8 cellular contexts compared by ENCODE assay signal in genomic region chrX:109270580-109271484, GRCh38.
DNase-seq lines count a peak whose midpoint lies in the region; ATAC-seq, FAIRE-seq and TF ChIP-seq lines count a peak whose summit lies in the region.
"Had no signal": no experiment of that assay in that cellular context is flagged by ENCODE, and none has a peak within 500 bp of the region (broad histone marks: within the 10 kb centered on the region; RNA-seq: fewer than 3 reads in every experiment).

No MANE protein-coding gene starts in this region.

- H3K4me3 ChIP-seq in fibroblast of the aortic adventitia (ENCODE audit: low read depth, low read length): no peak overlapping the region
- no peak overlapping the region for H3K4me3 ChIP-seq in CD8-positive, alpha-beta T cell (ENCODE audit: low read depth, low read length)
- H3K4me3 ChIP-seq: Peyer's patch had no signal

- H3K4me3 Mint-ChIP-seq in CD8-positive, alpha-beta T cell: no peak overlapping the region

- H3K9me3 Mint-ChIP-seq in CD8-positive, alpha-beta T cell: no peaks in the 10 kb centered on the region

- intact Hi-C loops in CD8-positive, alpha-beta T cell (cut with DNase I, micrococcal nuclease): no loop called here

- no peaks in the 10 kb centered on the region for H3K9me3 ChIP-seq in CD8-positive, alpha-beta T cell (ENCODE audit: low read length)
- H3K9me3 ChIP-seq: Peyer's patch had no signal

- peak; percentile 96 for ATAC-seq in GM19025 (IDR thresholded peaks at IDR 0.05; ENCODE audit: low read depth, unreplicated experiment)
- peak; percentile 96 for ATAC-seq in HG02642 (IDR thresholded peaks at IDR 0.05; ENCODE audit: poor library complexity, unreplicated experiment)
- ATAC-seq in CD8-positive, alpha-beta T cell: no peak

- DNase-seq in MV-4-11 (lab: John Stamatoyannopoulos, UW) (peak; percentile 94), fibroblast of the aortic adventitia (ENCODE audit: low read depth) (peak; percentile 12), NCI-H146 (lab: John Stamatoyannopoulos, UW) (no peak), frontal cortex (ENCODE audit: low spot score in 2 of 2) (no peak)
- DNase-seq in CD8-positive, alpha-beta T cell: no peak

- CTCF ChIA-PET in CD8-positive, alpha-beta T cell (lab: Charles Lee): no interaction called here

- no peak for TF ChIP-seq CTCF in fibroblast of the aortic adventitia (IDR thresholded peaks at IDR 0.05; ENCODE audit: insufficient read depth, low read length)
- TF ChIP-seq CTCF in CD8-positive, alpha-beta T cell (IDR thresholded peaks at IDR 0.05): no peak

- no peak for FAIRE-seq in frontal cortex (lab: Jason Lieb, UNC)

- H3K27me3 Mint-ChIP-seq in CD8-positive, alpha-beta T cell (ENCODE audit: low read depth): no peaks in the 10 kb centered on the region

- no peaks in the 10 kb centered on the region for H3K4me1 Mint-ChIP-seq in CD8-positive, alpha-beta T cell (ENCODE audit: low read depth)

- H3K36me3 ChIP-seq in CD8-positive, alpha-beta T cell (ENCODE audit: insufficient read depth, low read length): no peaks in the 10 kb centered on the region
- H3K36me3 ChIP-seq: Peyer's patch had no signal

- no peaks in the 10 kb centered on the region for H3K36me3 Mint-ChIP-seq in CD8-positive, alpha-beta T cell

- POLR2A ChIA-PET in CD8-positive, alpha-beta T cell (lab: Charles Lee): no interaction called here

- H3K4me1 ChIP-seq in CD8-positive, alpha-beta T cell (ENCODE audit: insufficient read depth, low read length): no peaks in the 10 kb centered on the region
- H3K4me1 ChIP-seq: Peyer's patch had no signal

- H3K27ac Mint-ChIP-seq in CD8-positive, alpha-beta T cell: no peak overlapping the region

- no peak overlapping the region for H3K27ac ChIP-seq in CD8-positive, alpha-beta T cell (ENCODE audit: low read depth, low read length)
- H3K27ac ChIP-seq: Peyer's patch had no signal

- no peaks in the 10 kb centered on the region for H3K27me3 ChIP-seq in CD8-positive, alpha-beta T cell (ENCODE audit: insufficient read depth, low read length)
- H3K27me3 ChIP-seq: Peyer's patch had no signal

Comparison
In these comparisons a context has a peak if more than half of its experiments do, and no peak if none do; other contexts are left out.
1. DNase-seq: peak in MV-4-11 (single experiment) and fibroblast of the aortic adventitia (single experiment); none in NCI-H146 (single experiment), CD8-positive, alpha-beta T cell (0 of 7) and frontal cortex (0 of 2).